In genomic region chr3:129185774-129186173, GRCh38 we compare ENCODE assay signal across 18 cellular contexts. TPM values are rescaled to one million over a fixed set of nuclear protein-coding genes. Genes with fewer than 3 reads are reported as not detected.
DNase-seq lines count a peak whose midpoint lies in the region; ATAC-seq, FAIRE-seq and TF ChIP-seq lines count a peak whose summit lies in the region.
"Had no signal": no experiment of that assay in that cellular context is flagged by ENCODE, and none has a peak within 500 bp of the region (broad histone marks: within the 10 kb centered on the region; RNA-seq: fewer than 3 reads in every experiment).

No MANE protein-coding gene starts in this region.

- H3K27me3 Mint-ChIP-seq in activated T-cell treated with anti-CD3 and anti-CD28 coated beads, Interleukin-2, amount 50 U/mL, for 4 hours (ENCODE audit: low read depth) = no peaks in the 10 kb centered on the region

- H3K27me3 ChIP-seq in OCI-LY3 (ENCODE audit: low read depth, low read length) = no peaks in the 10 kb centered on the region
- H3K27me3 ChIP-seq in GM12878 (replicated peaks in 1 of 2; ENCODE audit: control insufficient read depth in 2 of 2, insufficient read depth in 2 of 2, low read length in 1 of 2) = no peaks in the 10 kb centered on the region
- no peaks in the 10 kb centered on the region for H3K27me3 ChIP-seq in osteoblast (ENCODE audit: insufficient read depth, low read length)
- H3K27me3 ChIP-seq: esophagus muscularis mucosa, hepatocyte, tibial artery had no signal

- RAD21 ChIA-PET in GM12878 (lab: Charles Lee; ENCODE audit: unreplicated experiment) = interaction anchor here (0.6 to 0.7 kb wide), 2 partner anchors 131 to 215 kb away, joined by 3 to 4 read pairs; no protein-coding TSS in a partner anchor

- H4K20me1 ChIP-seq in OCI-LY3 (ENCODE audit: insufficient read depth, low read length) (peaks cover 21% of the 10 kb centered on the region), GM12878 (ENCODE audit: control insufficient read depth, insufficient read depth) (no peaks in the 10 kb centered on the region), osteoblast (ENCODE audit: insufficient read depth, low read length) (peaks cover 20% of the 10 kb centered on the region)

- peaks cover 61% of the 10 kb centered on the region for H3K79me2 ChIP-seq in OCI-LY3 (ENCODE audit: low read length)
- H3K79me2 ChIP-seq in GM12878 (ENCODE audit: control insufficient read depth, insufficient read depth, low read length) = peaks cover 49% of the 10 kb centered on the region
- H3K79me2 ChIP-seq in osteoblast (ENCODE audit: insufficient read depth, low read length) = peaks cover 55% of the 10 kb centered on the region

- ATAC-seq in activated T-cell treated with anti-CD3 and anti-CD28 coated beads, Interleukin-2, amount 50 U/mL, for 4 hours = no peak
- ATAC-seq in GM12878 = no peak
- ATAC-seq: lower lobe of right lung had no signal

- H3K9ac ChIP-seq in OCI-LY3 (ENCODE audit: low read length) (no peak overlapping the region), GM12878 (ENCODE audit: control insufficient read depth, insufficient read depth, low read length) (no peak overlapping the region)
- H3K9ac ChIP-seq: parathyroid adenoma had no signal

- 97% methylated on average over 3 of the region's 3 CpGs for WGBS in GM12878 (ENCODE audit: insufficient coverage, insufficient replicate concordance, low lambda C conversion rate, missing lambda C conversion rate)

- H3K27ac ChIP-seq in OCI-LY3 (ENCODE audit: low read length) = peak overlapping the region; percentile 94
- H3K27ac ChIP-seq in GM12878 (ENCODE audit: control insufficient read depth, insufficient read depth) = peak overlapping the region; percentile 15; the same call in 1 of the 2 replicates
- no peak overlapping the region for H3K27ac ChIP-seq in osteoblast (ENCODE audit: low read depth, low read length)
- H3K27ac ChIP-seq: hepatocyte, lower lobe of right lung, parathyroid adenoma, tibial artery had no signal

- peaks cover 9% of the 10 kb centered on the region for H3K4me1 Mint-ChIP-seq in activated T-cell treated with anti-CD3 and anti-CD28 coated beads, Interleukin-2, amount 50 U/mL, for 4 hours (ENCODE audit: low read depth)

- in situ Hi-C loops in GM12878 (cut with MboI) = no loop called here

- no TSS peak for BruUV-seq in GM12878 (replicated peaks; lab: Mats Ljungman, UMichigan)

- H3K36me3 Mint-ChIP-seq in activated T-cell treated with anti-CD3 and anti-CD28 coated beads, Interleukin-2, amount 50 U/mL, for 4 hours (ENCODE audit: insufficient read depth) = peaks cover 20% of the 10 kb centered on the region

- peak overlapping the region; percentile 72 for H3K4me3 Mint-ChIP-seq in activated T-cell treated with anti-CD3 and anti-CD28 coated beads, Interleukin-2, amount 50 U/mL, for 4 hours

- H3K4me1 ChIP-seq in OCI-LY3 (ENCODE audit: low read length) = peaks cover 62% of the 10 kb centered on the region
- no peaks in the 10 kb centered on the region; the same call in 1 of the 2 replicates for H3K4me1 ChIP-seq in GM12878 (ENCODE audit: control insufficient read depth, insufficient read depth, low read length)
- peaks cover 19% of the 10 kb centered on the region for H3K4me1 ChIP-seq in osteoblast (ENCODE audit: insufficient read depth, low read length)

- DNase-seq in activated T-cell treated with anti-CD3 and anti-CD28 coated beads, Interleukin-2, amount 50 U/mL, for 4 hours = no peak
- no peak for DNase-seq in activated T-cell treated with anti-CD3 and anti-CD28 coated beads, Interleukin-2, amount 50 U/mL, for 48 hours
- DNase-seq in GM12878 (ENCODE audit: low read depth, low spot score) = no peak
- no peak for DNase-seq in osteoblast (ENCODE audit: insufficient read length, low spot score, missing footprints)
- no peak for DNase-seq in HK-2 (ENCODE audit: unreplicated experiment)
- no peak for DNase-seq in NAMALWA (ENCODE audit: low spot score)
- DNase-seq in NCI-H748 treated with DMSO at 0.1 percent for 48 hours (lab: John Stamatoyannopoulos, UW) = no peak
- DNase-seq: activated CD4-positive, alpha-beta T cell treated with anti-CD3 and anti-CD28 coated beads, Interleukin-2, amount 50 U/mL, for 4 hours; lower lobe of right lung; MV-4-11; NCI-H2227 treated with DMSO at 0.1 percent for 48 hours; stimulated activated CD4-positive, alpha-beta T cell treated with anti-CD3 and anti-CD28 coated beads, Interleukin-15, amount 100 ng/mL, for 24 hours; tibial artery had no signal

- SMC1A ChIA-PET in GM12878 (lab: Charles Lee; ENCODE audit: uncharacterized antibody, unreplicated experiment) = interaction anchor here (0.6 to 1.6 kb wide), 8 partner anchors 10 to 297 kb away, joined by 3 to 4 read pairs (median 3); no protein-coding TSS in a partner anchor

- no peaks in the 10 kb centered on the region for H3K9me3 ChIP-seq in OCI-LY3 (ENCODE audit: insufficient read depth, low read length)
- H3K9me3 ChIP-seq in GM12878 (replicated peaks; ENCODE audit: control insufficient read depth, insufficient read depth, low read length) = no peaks in the 10 kb centered on the region; the same call in 2 of the 3 replicates
- no peaks in the 10 kb centered on the region for H3K9me3 ChIP-seq in osteoblast (ENCODE audit: low read depth, low read length)
- H3K9me3 ChIP-seq: esophagus muscularis mucosa, lower lobe of right lung, tibial artery had no signal

- no peak overlapping the region for H2AFZ ChIP-seq in OCI-LY3 (ENCODE audit: low read depth, low read length)
- H2AFZ ChIP-seq in GM12878 (ENCODE audit: control insufficient read depth, low read depth, low read length) = no peak overlapping the region
- H2AFZ ChIP-seq in osteoblast (ENCODE audit: low read length) = no peak overlapping the region
- H2AFZ ChIP-seq: hepatocyte, parathyroid adenoma had no signal

- no peak for FAIRE-seq in GM12878 (lab: Jason Lieb, UNC)

- no peak for TF ChIP-seq POLR2A in GM12878 (IDR thresholded peaks at IDR 0.05; ENCODE audit: low read depth, low read length)

- no peak for TF ChIP-seq EP300 in GM12878 (IDR thresholded peaks at IDR 0.05; ENCODE audit: borderline replicate concordance in 1 of 2, control insufficient read depth in 1 of 2, low read depth in 2 of 2, low read length in 2 of 2)

- H3K4me2 ChIP-seq in OCI-LY3 (ENCODE audit: low read length) = peak overlapping the region; percentile 76
- H3K4me2 ChIP-seq in GM12878 (ENCODE audit: control insufficient read depth, insufficient read depth) = peak overlapping the region; percentile 21
- H3K4me2 ChIP-seq in osteoblast (ENCODE audit: insufficient read depth, low read length) = peak overlapping the region; percentile 14

- no peak for TF ChIP-seq CTCF in OCI-LY3 (IDR thresholded peaks at IDR 0.05; ENCODE audit: low read depth, low read length)
- no peak for TF ChIP-seq CTCF in GM12878 (IDR thresholded peaks at IDR 0.05 in 2 of 3, conservative IDR thresholded peaks at IDR 0.05 in 1 of 3; ENCODE audit: control insufficient read depth in 2 of 3, extremely low read depth in 1 of 3, insufficient read depth in 1 of 3, low read depth in 3 of 3, low read length in 3 of 3)
- TF ChIP-seq CTCF in osteoblast (IDR thresholded peaks at IDR 0.05; ENCODE audit: extremely low read depth, low read depth, low read length) = no peak

- CTCF ChIA-PET in GM12878 (lab: Yijun Ruan, JAX) = interaction anchor here (0.7 to 3.3 kb wide), 6 partner anchors 24 to 505 kb away, joined by 3 to 17 read pairs (median 6); partner anchors contain the start of gene RAB43

- intact Hi-C loops in GM12878 (cut with micrococcal nuclease; ENCODE audit: unreplicated experiment) = loop anchor here (10.0 kb wide), 1 partner anchor 531 kb away; the partner anchor contains the start of gene RPN1

- H3K9me3 Mint-ChIP-seq in activated T-cell treated with anti-CD3 and anti-CD28 coated beads, Interleukin-2, amount 50 U/mL, for 4 hours = no peaks in the 10 kb centered on the region
- H3K9me3 Mint-ChIP-seq: T-helper 1 cell treated with Interleukin-12 subunit alpha and Interleukin-12 subunit beta and Interleukin-4 antibody, amounts not matched to agents 30 μg/mL and 1 μg/mL, for 36 hours had no signal

- POLR2A ChIA-PET in GM12878 (lab: Charles Lee) = interaction anchor here (0.6 to 1.3 kb wide), 5 partner anchors 10 to 131 kb away, joined by 3 to 6 read pairs (median 3); a partner anchor contains a TSS

- H3K4me3 ChIP-seq in OCI-LY3 (ENCODE audit: low read length) = peak overlapping the region; percentile 94
- H3K4me3 ChIP-seq in GM12878 = no peak overlapping the region
- no peak overlapping the region for H3K4me3 ChIP-seq in osteoblast (ENCODE audit: insufficient read depth, low read length)
- H3K4me3 ChIP-seq: esophagus muscularis mucosa, hepatocyte, lower lobe of right lung, tibial artery had no signal

- TF ChIP-seq RAD21 in GM12878 (IDR thresholded peaks at IDR 0.05; ENCODE audit: insufficient read depth, low read depth, low read length) = no peak

- H3K36me3 ChIP-seq in OCI-LY3 (replicated peaks; ENCODE audit: low read depth, low read length) = peaks cover 16% of the 10 kb centered on the region
- H3K36me3 ChIP-seq in GM12878 (ENCODE audit: control insufficient read depth in 2 of 2, insufficient read depth in 2 of 2, low read length in 1 of 2) = peaks cover 0 to under 1% of the 10 kb centered on the region in 2 experiments; a peak in 1 of 4 replicates
- H3K36me3 ChIP-seq in osteoblast (ENCODE audit: insufficient read depth, low read length) = no peaks in the 10 kb centered on the region
- H3K36me3 ChIP-seq: lower lobe of right lung had no signal

RNA-seq across cellular contexts. Expression of gene CNBP, which starts 2.1 kb away (rescaled TPM):
- 100 to 1,000 TPM; 606 to 623 (median 610) TPM for total RNA-seq in activated T-cell treated with anti-CD3 and anti-CD28 coated beads, Interleukin-2, amount 50 U/mL, for 4 hours
- 109 and 114 TPM in 2 replicates for total RNA-seq in GM12878 (2013; cell fraction: nucleolus; rRNA removed)
- total RNA-seq in GM12878 (2014; rRNA removed) = 300 and 328 TPM in 2 replicates
- 341 and 350 TPM in 2 replicates for total RNA-seq in GM12878 (2014; rRNA removed; fragmentation: Illumina TruSeq; extraction: Trizol)
- 340 and 342 TPM in 2 replicates for total RNA-seq in GM12878 (2021)
- polyA plus RNA-seq in GM12878 (2011; ENCODE audit: low read depth) = 223 TPM
- polyA plus RNA-seq in GM12878 (2011; rRNA removed) = 468 and 566 TPM in 2 replicates
- polyA plus RNA-seq in GM12878 (2011; cell fraction: cytosol; rRNA removed) = 345 and 364 TPM in 2 replicates
- polyA plus RNA-seq in GM12878 (2011; cell fraction: nucleus; rRNA removed) = 187 and 210 TPM in 2 replicates
- 273 and 335 TPM in 2 replicates for polyA plus RNA-seq in GM12878 (2012)
- 409 and 473 TPM in 2 replicates for polyA plus RNA-seq in GM12878 (2014; fragmentation: Illumina TruSeq; extraction: Trizol)
- 100 to 1,000 TPM; 618 to 719 TPM for polyA plus RNA-seq in GM12878 (2014; fragmentation: Nextera tagmentation; extraction: Ambion mirVana)
- polyA plus RNA-seq in GM12878 (2014; rRNA removed) = 362 and 390 TPM in 2 replicates
- polyA plus RNA-seq in GM12878 (2016; fragmentation: Nextera tagmentation; extraction: Ambion mirVana) = 100 to 1,000 TPM; 618 to 628 TPM
- polyA minus RNA-seq in GM12878 (2011; rRNA and poly(A)+ RNA removed) = 313 and 389 TPM in 2 replicates
- polyA minus RNA-seq in GM12878 (2011; cell fraction: cytosol; rRNA and poly(A)+ RNA removed) = 104 and 110 TPM in 2 replicates
- 49.8 and 61.3 TPM in 2 replicates for polyA minus RNA-seq in GM12878 (2011; cell fraction: nucleus; rRNA and poly(A)+ RNA removed)
- 215 and 233 TPM in 2 replicates for total RNA-seq in osteoblast

RNA-seq across cellular contexts. Expression of gene ISY1, which starts 24.9 kb away (rescaled TPM):
- total RNA-seq in activated T-cell treated with anti-CD3 and anti-CD28 coated beads, Interleukin-2, amount 50 U/mL, for 4 hours = 100 to 1,000 TPM in 1 of 3 donors, 10 to 100 TPM in 2; 93.1 to 101 (median 93.9) TPM
- 8.1 and 10.0 TPM in 2 replicates for total RNA-seq in GM12878 (2013; cell fraction: nucleolus; rRNA removed)
- total RNA-seq in GM12878 (2014; rRNA removed) (28.3 and 39.5 TPM in 2 replicates), GM12878 (2014; rRNA removed; fragmentation: Illumina TruSeq; extraction: Trizol) (46.0 and 47.1 TPM in 2 replicates), GM12878 (2021) (36.8 and 38.6 TPM in 2 replicates), osteoblast (29.0 and 31.8 TPM in 2 replicates)
- polyA plus RNA-seq in GM12878 (2011; ENCODE audit: low read depth) = 28.6 TPM
- polyA plus RNA-seq in GM12878 (2011; rRNA removed) (43.3 and 61.7 TPM in 2 replicates), GM12878 (2014; fragmentation: Illumina TruSeq; extraction: Trizol) (42.3 and 45.4 TPM in 2 replicates), GM12878 (2014; fragmentation: Nextera tagmentation; extraction: Ambion mirVana) (10 to 100 TPM; 54.1 to 58.2 TPM), GM12878 (2014; rRNA removed) (28.5 and 32.3 TPM in 2 replicates), GM12878 (2016; fragmentation: Nextera tagmentation; extraction: Ambion mirVana) (10 to 100 TPM; 66.7 to 72.2 TPM)
- polyA plus RNA-seq in GM12878 (2011; cell fraction: cytosol; rRNA removed) = 41.9 and 59.0 TPM in 2 replicates
- polyA plus RNA-seq in GM12878 (2011; cell fraction: nucleus; rRNA removed) = 10.0 and 10.5 TPM in 2 replicates
- polyA plus RNA-seq in GM12878 (2012) = 31.3 and 35.0 TPM in 2 replicates
- polyA minus RNA-seq in GM12878 (2011; rRNA and poly(A)+ RNA removed) = 14.6 and 23.3 TPM in 2 replicates
- 6.7 and 15.2 TPM in 2 replicates for polyA minus RNA-seq in GM12878 (2011; cell fraction: cytosol; rRNA and poly(A)+ RNA removed)
- polyA minus RNA-seq in GM12878 (2011; cell fraction: nucleus; rRNA and poly(A)+ RNA removed) = 4.1 and 11.7 TPM in 2 replicates

Comparison
In these comparisons a context has a peak if more than half of its experiments do, and no peak if none do; other contexts are left out.
1. H3K4me2 ChIP-seq: peak in every context shown above with its lines; median percentile 76 in OCI-LY3; 21 in GM12878; 14 in osteoblast.